ENCODE assay signal across 19 cellular contexts in genomic region chr17:79466562-79467350, GRCh38.
"Had no signal": no experiment of that assay in that cellular context is flagged by ENCODE, and none has a peak within 500 bp of the region (broad histone marks: within the 10 kb centered on the region; RNA-seq: fewer than 3 reads in every experiment).

No MANE protein-coding gene starts in this region.

- H3K27me3 ChIP-seq: adrenal gland, testis, uterus had no signal

- H3K27ac ChIP-seq: adrenal gland, testis, uterus had no signal

- DNase-seq: activated CD4-positive, alpha-beta T cell treated with anti-CD3 and anti-CD28 coated beads, Interleukin-2, amount 50 U/mL, for 4 hours; activated CD8-positive, alpha-beta memory T cell treated with anti-CD3 and anti-CD28 coated beads for 24 hours; activated CD8-positive, alpha-beta memory T cell treated with anti-CD3 and anti-CD28 coated beads, Interleukin-2, amount 50 U/mL, for 4 hours; activated naive CD4-positive, alpha-beta T cell; activated T-cell treated with anti-CD3 and anti-CD28 coated beads, Interleukin-2, amount 50 U/mL, for 24 hours; adrenal gland; dermis blood vessel endothelial cell; effector memory CD4-positive, alpha-beta T cell; foreskin melanocyte; left colon; mesenchymal stem cell; retina; stimulated activated CD4-positive, alpha-beta T cell treated with anti-CD3 and anti-CD28 coated beads, Interleukin-2, amount 100 ng/mL, for 48 hours; stimulated activated CD8-positive, alpha-beta memory T cell treated with anti-CD3 and anti-CD28 coated beads, Interleukin-4, amount 100 ng/mL, for 48 hours; stimulated activated naive B cell treated with anti-CD40 and anti-IgM and Interleukin-4, amounts not matched to agents 10 μg/mL and 1 μg/mL and 100 μg/mL, for 72 hours; testis; trophoblast cell; uterus had no signal

- H3K4me1 ChIP-seq: adrenal gland, uterus had no signal

- FAIRE-seq: islet of Langerhans had no signal

- ATAC-seq: left colon; stimulated activated naive B cell treated with anti-CD40 and anti-IgM and Interleukin-4, amounts not matched to agents 10 μg/mL and 1 μg/mL and 100 μg/mL, for 72 hours had no signal

- H3K4me3 ChIP-seq: adrenal gland, testis, uterus had no signal

- H3K9me3 ChIP-seq: adrenal gland, testis, uterus had no signal

- H3K36me3 ChIP-seq: adrenal gland, uterus had no signal
